Comparison of ENCODE assay signal across 12 cellular contexts in genomic region chr12:77060883-77061240, GRCh38. TPM values are rescaled to one million over a fixed set of nuclear protein-coding genes. Genes with fewer than 3 reads are reported as not detected.
A peak's percentile ranks its signal among the peaks of the same experiment; 100 is the strongest.
DNase-seq lines count a peak whose midpoint lies in the region; ATAC-seq and TF ChIP-seq lines count a peak whose summit lies in the region.
"Had no signal": no experiment of that assay in that cellular context is flagged by ENCODE, and none has a peak within 500 bp of the region (broad histone marks: within the 10 kb centered on the region; RNA-seq: fewer than 3 reads in every experiment).

No MANE protein-coding gene starts in this region.

- no peak for TF ChIP-seq CTCF in osteoblast (IDR thresholded peaks at IDR 0.05; ENCODE audit: extremely low read depth, low read depth, low read length)

- H3K27ac Mint-ChIP-seq in naive thymus-derived CD4-positive, alpha-beta T cell, result no peak overlapping the region

- peak overlapping the region; percentile 26 for H2AFZ ChIP-seq in osteoblast (ENCODE audit: low read length)

- H3K27me3 Mint-ChIP-seq in naive thymus-derived CD4-positive, alpha-beta T cell, result peaks cover under 1 to 41% (median 30%) of the 10 kb centered on the region in 5 donors

- H3K4me3 Mint-ChIP-seq in naive thymus-derived CD4-positive, alpha-beta T cell, result no peak overlapping the region

- POLR2A ChIA-PET in naive thymus-derived CD4-positive, alpha-beta T cell (lab: Charles Lee), result no interaction called here

- peaks cover 81% of the 10 kb centered on the region for H3K79me2 ChIP-seq in osteoblast (ENCODE audit: insufficient read depth, low read length)

- DNase-seq in DMS79 treated with DMSO at 0.1 percent for 48 hours (lab: John Stamatoyannopoulos, UW) (peak; percentile 99), DMS79 (lab: John Stamatoyannopoulos, UW) (no peak), osteoblast (ENCODE audit: insufficient read length, low spot score, missing footprints) (no peak), SHP77 (lab: John Stamatoyannopoulos, UW) (no peak), NCI-H1930 (lab: John Stamatoyannopoulos, UW) (no peak)
- no peak for DNase-seq in naive thymus-derived CD4-positive, alpha-beta T cell
- DNase-seq: activated naive CD4-positive, alpha-beta T cell treated with Interleukin-2 at 50 U/mL for 16 hours; stimulated activated CD4-positive, alpha-beta T cell treated with anti-CD3 and anti-CD28 coated beads, Interleukin-2, amount 100 ng/mL, for 24 hours had no signal

- H3K27ac ChIP-seq in osteoblast (ENCODE audit: low read depth, low read length), result peak overlapping the region; percentile 74
- no peak overlapping the region for H3K27ac ChIP-seq in naive thymus-derived CD4-positive, alpha-beta T cell (ENCODE audit: low read depth, low read length)
- H3K27ac ChIP-seq: 22Rv1, thoracic aorta had no signal

- no peak overlapping the region for H3K4me3 ChIP-seq in osteoblast (ENCODE audit: insufficient read depth, low read length)
- no peak overlapping the region for H3K4me3 ChIP-seq in naive thymus-derived CD4-positive, alpha-beta T cell (ENCODE audit: low read length)
- H3K4me3 ChIP-seq: thoracic aorta had no signal

- no peaks in the 10 kb centered on the region for H3K9me3 Mint-ChIP-seq in naive thymus-derived CD4-positive, alpha-beta T cell

- CTCF ChIA-PET in naive thymus-derived CD4-positive, alpha-beta T cell (lab: Charles Lee), result no interaction called here

- ATAC-seq in GM21825 (IDR thresholded peaks at IDR 0.05; ENCODE audit: unreplicated experiment) (peak; percentile 30), HG03354 (IDR thresholded peaks at IDR 0.05; ENCODE audit: poor library complexity, severe bottlenecking, unreplicated experiment) (peak; percentile 14)
- ATAC-seq in naive thymus-derived CD4-positive, alpha-beta T cell, result no peak

- no peaks in the 10 kb centered on the region for H3K9me3 ChIP-seq in osteoblast (ENCODE audit: low read depth, low read length)
- no peaks in the 10 kb centered on the region for H3K9me3 ChIP-seq in naive thymus-derived CD4-positive, alpha-beta T cell (ENCODE audit: control insufficient read depth in 2 of 3, low read length in 3 of 3)
- H3K9me3 ChIP-seq: thoracic aorta had no signal

- peaks cover 10% of the 10 kb centered on the region for H3K36me3 ChIP-seq in osteoblast (ENCODE audit: insufficient read depth, low read length)
- no peaks in the 10 kb centered on the region for H3K36me3 ChIP-seq in naive thymus-derived CD4-positive, alpha-beta T cell (ENCODE audit: control insufficient read depth in 2 of 3, insufficient read depth in 3 of 3, low read length in 3 of 3)
- H3K36me3 ChIP-seq: thoracic aorta had no signal

- no peaks in the 10 kb centered on the region for H3K27me3 ChIP-seq in osteoblast (ENCODE audit: insufficient read depth, low read length)
- no peaks in the 10 kb centered on the region for H3K27me3 ChIP-seq in naive thymus-derived CD4-positive, alpha-beta T cell (ENCODE audit: control insufficient read depth in 2 of 2, insufficient read depth in 2 of 2, low read length in 2 of 2)

- peaks cover 37% of the 10 kb centered on the region for H3K4me1 ChIP-seq in osteoblast (ENCODE audit: insufficient read depth, low read length)
- H3K4me1 ChIP-seq in naive thymus-derived CD4-positive, alpha-beta T cell (ENCODE audit: control insufficient read depth in 2 of 2, insufficient read depth in 2 of 2, low read length in 2 of 2), result peaks cover 0 to 7% of the 10 kb centered on the region in 2 donors

- H4K20me1 ChIP-seq in osteoblast (ENCODE audit: insufficient read depth, low read length), result no peaks in the 10 kb centered on the region

- intact Hi-C loops in naive thymus-derived CD4-positive, alpha-beta T cell (cut with micrococcal nuclease), result loop anchor here in 1 of 2 donors (10.0 kb wide), 3 partner anchors 264 to 1546 kb away; partner anchors contain the start of genes KRR1 and NAP1L1

- H3K4me1 Mint-ChIP-seq in naive thymus-derived CD4-positive, alpha-beta T cell, result peaks cover 5 to 51% (median 6%) of the 10 kb centered on the region in 7 donors

- no peak overlapping the region for H3K4me2 ChIP-seq in osteoblast (ENCODE audit: insufficient read depth, low read length)

- peaks cover 0 to 37% (median 0%) of the 10 kb centered on the region in 5 donors for H3K36me3 Mint-ChIP-seq in naive thymus-derived CD4-positive, alpha-beta T cell

RNA-seq across cellular contexts. Expression of gene E2F7, which starts 4.5 kb away (rescaled TPM):
- 13.4 and 16.5 TPM in 2 replicates for total RNA-seq in osteoblast
- total RNA-seq in naive thymus-derived CD4-positive, alpha-beta T cell, result 10 to 100 TPM in 1 of 5 experiments, under 1 TPM in 1, not detected in 3; 0.22 to 17.6 TPM
- polyA plus RNA-seq in naive thymus-derived CD4-positive, alpha-beta T cell, result not detected
- total RNA-seq: thoracic aorta had no signal
